Comparison of ENCODE assay signal across 6 cellular contexts in genomic region chr17:75854881-75855309, GRCh38. TPM values are rescaled to one million over a fixed set of nuclear protein-coding genes. Genes with fewer than 3 reads are reported as not detected.
DNase-seq lines count a peak whose midpoint lies in the region; ATAC-seq, FAIRE-seq and TF ChIP-seq lines count a peak whose summit lies in the region.

No MANE protein-coding gene starts in this region.

- no peaks in the 10 kb centered on the region for H3K27me3 ChIP-seq in HAP-1 (ENCODE audit: low read depth)
- no peaks in the 10 kb centered on the region for H3K27me3 ChIP-seq in pancreas

- in situ Hi-C loops in HAP-1 (cut with MboI; ENCODE audit: low sequenced_read_pairs): no loop called here

- intact Hi-C loops in pancreas (cut with DNase I): no loop called here

- peak overlapping the region; percentile 84 to 100 (median 96) for H3K27ac ChIP-seq in pancreas

- no peak for FAIRE-seq in pancreas (lab: Jason Lieb, UNC)

- H3K36me3 ChIP-seq in HAP-1 (replicated peaks) (peaks cover 9% of the 10 kb centered on the region; the same call in 1 of the 2 replicates), pancreas (peaks cover 0 to 19% (median 11%) of the 10 kb centered on the region in 3 donors)

- 1 to 2% methylated on average over 19 of the region's 19 CpGs for WGBS in pancreas, 2 donors

- TF ChIP-seq CTCF in choroid plexus epithelial cell (conservative IDR thresholded peaks at IDR 0.05; ENCODE audit: low read depth, low read length) (no peak), pancreas (IDR thresholded peaks at IDR 0.05) (no peak)

- H3K4me1 ChIP-seq in HAP-1 (peaks cover 4% of the 10 kb centered on the region), pancreas (peaks cover 7 to 16% (median 11%) of the 10 kb centered on the region in 3 donors)

- H3K4me3 ChIP-seq in HAP-1: peak overlapping the region; percentile 69
- H3K4me3 ChIP-seq in choroid plexus epithelial cell (ENCODE audit: low read depth, low read length): peak overlapping the region; percentile 69
- H3K4me3 ChIP-seq in pancreas: peak overlapping the region; percentile 31 to 87 (median 50)

- DNase-seq in HAP-1 (ENCODE audit: low spot score in 2 of 2): no peak
- no peak for DNase-seq in choroid plexus epithelial cell (ENCODE audit: low read depth)
- DNase-seq in pancreas: peak in 3 of 6 donors; percentile 52 to 77 (median 69)
- no peak for DNase-seq in stimulated activated naive CD4-positive, alpha-beta T cell treated with Interleukin-2 at 50 U/mL for 16 hours (lab: John Stamatoyannopoulos, UW)
- DNase-seq in cerebellar nuclear complex (lab: John Stamatoyannopoulos, UW): no peak

- peak; percentile 1 to 15 (median 6) for ATAC-seq in pancreas
- no peak for ATAC-seq in HG02571 (IDR thresholded peaks at IDR 0.05; ENCODE audit: unreplicated experiment)

- H3K9me3 ChIP-seq in HAP-1 (no peaks in the 10 kb centered on the region), pancreas (no peaks in the 10 kb centered on the region)

RNA-seq across cellular contexts. Expression of gene WBP2, which starts 0.2 kb away (rescaled TPM):
- total RNA-seq in pancreas: 10 to 100 TPM; 56.0 to 83.5 (median 62.9) TPM
- polyA plus RNA-seq in pancreas: 100 to 1,000 TPM in 1 of 2 donors, 10 to 100 TPM in 1; 95.0 to 106 TPM

RNA-seq across cellular contexts. Expression of gene UNC13D, which starts 10.7 kb away (rescaled TPM):
- total RNA-seq in pancreas: 10 to 100 TPM in 3 of 6 donors, 1 to 10 TPM in 3; 4.7 to 23.6 (median 10.0) TPM
- polyA plus RNA-seq in pancreas: 10 to 100 TPM; 17.9 to 29.0 TPM

RNA-seq across cellular contexts. Expression of gene TRIM47, which starts 23.5 kb away (rescaled TPM):
- 10 to 100 TPM in 4 of 6 donors, 1 to 10 TPM in 2; 4.2 to 58.2 (median 17.6) TPM for total RNA-seq in pancreas
- 10 to 100 TPM; 34.1 to 35.9 TPM for polyA plus RNA-seq in pancreas

RNA-seq across cellular contexts. Expression of gene TRIM65, which starts 41.9 kb away (rescaled TPM):
- 10 to 100 TPM in 3 of 6 donors, 1 to 10 TPM in 3; 8.2 to 13.1 (median 10.3) TPM for total RNA-seq in pancreas
- 10 to 100 TPM in 1 of 2 donors, 1 to 10 TPM in 1; 9.8 to 12.5 TPM for polyA plus RNA-seq in pancreas

RNA-seq across cellular contexts. Expression of gene MRPL38, which starts 49.8 kb away (rescaled TPM):
- 10 to 100 TPM; 40.6 to 59.9 (median 45.9) TPM for total RNA-seq in pancreas
- 10 to 100 TPM; 95.3 to 95.8 TPM for polyA plus RNA-seq in pancreas
